ENCODE assay signal across 8 cellular contexts in genomic region chr19:50723069-50723468, GRCh38. TPM values are rescaled to one million over a fixed set of nuclear protein-coding genes. Genes with fewer than 3 reads are reported as not detected.
A peak's percentile ranks its signal among the peaks of the same experiment; 100 is the strongest.
DNase-seq lines count a peak whose midpoint lies in the region; ATAC-seq, FAIRE-seq and TF ChIP-seq lines count a peak whose summit lies in the region.

CLEC11A (plus strand) TSS chr19:50723364; CDS start chr19:50723526, 162 bp downstream.

- H4K20me1 ChIP-seq in DND-41 (ENCODE audit: insufficient read depth, low read length), result peaks cover 37% of the 10 kb centered on the region

- H2AFZ ChIP-seq in DND-41 (ENCODE audit: low read depth, low read length), result peak within 1 kb of the TSS; percentile 88

- peaks cover 4 to 25% (median 10%) of the 10 kb centered on the region in 5 donors for H3K27me3 Mint-ChIP-seq in naive thymus-derived CD8-positive, alpha-beta T cell

- peak within 1 kb of the TSS; percentile 50; the same call in 1 of the 2 replicates for H3K27ac ChIP-seq in DND-41 (ENCODE audit: low read length)
- H3K27ac ChIP-seq in Peyer's patch, result peak within 1 kb of the TSS in 3 of 4 donors; percentile 27 to 58 (median 50)

- TF ChIP-seq CTCF in DND-41 (IDR thresholded peaks at IDR 0.05; ENCODE audit: borderline replicate concordance, extremely low read depth, low read length, poor library complexity, severe bottlenecking), result no peak
- TF ChIP-seq CTCF in Peyer's patch (IDR thresholded peaks at IDR 0.05), result no peak

- no peak for TF ChIP-seq POLR2A in Peyer's patch (IDR thresholded peaks at IDR 0.05)

- H3K4me3 Mint-ChIP-seq in naive thymus-derived CD8-positive, alpha-beta T cell, result peak within 1 kb of the TSS; percentile 73 to 94 (median 90)

- peaks cover 51% of the 10 kb centered on the region for H3K27me3 ChIP-seq in DND-41 (ENCODE audit: insufficient read depth, low read length, poor library complexity)
- H3K27me3 ChIP-seq in Peyer's patch, result peaks cover 0 to 12% of the 10 kb centered on the region in 2 donors

- peaks cover 0 to 6% (median 0%) of the 10 kb centered on the region in 3 donors for H3K36me3 Mint-ChIP-seq in naive thymus-derived CD8-positive, alpha-beta T cell

- H3K27ac Mint-ChIP-seq in naive thymus-derived CD8-positive, alpha-beta T cell, result peak within 1 kb of the TSS in 6 of 10 donors; percentile 43 to 91 (median 70)

- peaks cover 0 to 5% (median 0%) of the 10 kb centered on the region in 9 donors for H3K9me3 Mint-ChIP-seq in naive thymus-derived CD8-positive, alpha-beta T cell

- DNase-seq in DND-41 (peak; percentile 47), Peyer's patch (peak in 1 of 3 donors; percentile 64), HuH-7.5 (ENCODE audit: low spot score) (no peak), GDM1 (lab: John Stamatoyannopoulos, UW) (no peak), NCI-H187 (lab: John Stamatoyannopoulos, UW) (no peak)
- DNase-seq in naive thymus-derived CD8-positive, alpha-beta T cell, result no peak
- DNase-seq in stimulated activated naive CD4-positive, alpha-beta T cell (lab: John Stamatoyannopoulos, UW), result no peak

- H3K4me1 ChIP-seq in DND-41 (ENCODE audit: insufficient read depth, low read length) (peaks cover 32% of the 10 kb centered on the region), Peyer's patch (peaks cover 0 to 33% (median 10%) of the 10 kb centered on the region in 4 donors)

- FAIRE-seq in endometrium (lab: Jason Lieb, UNC), result peak; percentile 83

- H3K9me3 ChIP-seq in DND-41 (ENCODE audit: insufficient read depth, low read length, severe bottlenecking) (no peaks in the 10 kb centered on the region), Peyer's patch (peaks cover 0 to 6% (median 0%) of the 10 kb centered on the region in 4 donors)

- H3K4me1 Mint-ChIP-seq in naive thymus-derived CD8-positive, alpha-beta T cell, result peaks cover 32 to 68% (median 54%) of the 10 kb centered on the region in 4 donors

- peak within 1 kb of the TSS; percentile 56 for H3K9ac ChIP-seq in DND-41 (ENCODE audit: low read depth, low read length)

- peak within 1 kb of the TSS; percentile 94 for H3K4me2 ChIP-seq in DND-41 (ENCODE audit: insufficient read depth, low read length)

- peaks cover 14% of the 10 kb centered on the region for H3K79me2 ChIP-seq in DND-41 (ENCODE audit: insufficient read depth, low read length)

- H3K4me3 ChIP-seq in DND-41 (ENCODE audit: low read depth in 1 of 2, low read length in 2 of 2) (peak within 1 kb of the TSS in 1 of 2 experiments; percentile 71; a peak in 3 of 4 replicates), Peyer's patch (peak within 1 kb of the TSS; percentile 20 to 62 (median 54))

- H3K36me3 ChIP-seq in DND-41 (ENCODE audit: insufficient read depth, low read length) (no peaks in the 10 kb centered on the region), Peyer's patch (no peaks in the 10 kb centered on the region)

- POLR2A ChIA-PET in naive thymus-derived CD8-positive, alpha-beta T cell (lab: Charles Lee), result interaction anchor here (0.6 to 1.0 kb wide), 2 partner anchors 45 to 365 kb away, joined by 3 to 5 read pairs; no protein-coding TSS in a partner anchor

- no peak for ATAC-seq in DND-41 (ENCODE audit: insufficient read depth, low read depth)
- ATAC-seq in naive thymus-derived CD8-positive, alpha-beta T cell, result no peak

RNA-seq across cellular contexts. Expression of gene CLEC11A, which starts in this region (rescaled TPM):
- 1 to 10 TPM in 3 of 4 donors, not detected in 1; 3.3 to 4.6 (median 4.0) TPM for total RNA-seq in Peyer's patch
- 10 to 100 TPM; 12.4 to 14.0 TPM for total RNA-seq in naive thymus-derived CD8-positive, alpha-beta T cell
- 10 to 100 TPM in 2 of 3 donors, 1 to 10 TPM in 1; 9.4 to 15.8 (median 11.1) TPM for polyA plus RNA-seq in naive thymus-derived CD8-positive, alpha-beta T cell
